ENCODE assay signal across 29 cellular contexts in genomic region chr1:199791495-199791894, GRCh38.
"Had no signal": no experiment of that assay in that cellular context is flagged by ENCODE, and none has a peak within 500 bp of the region (broad histone marks: within the 10 kb centered on the region; RNA-seq: fewer than 3 reads in every experiment).

No MANE protein-coding gene starts in this region.

- H3K79me2 ChIP-seq: hepatocyte had no signal

- FAIRE-seq: endometrium, endothelial cell of umbilical vein, frontal cortex had no signal

- H3K4me2 ChIP-seq: hepatocyte had no signal

- H3K27me3 ChIP-seq: colonic mucosa, dorsolateral prefrontal cortex, esophagus muscularis mucosa, esophagus squamous epithelium, foreskin keratinocyte, gastrocnemius medialis, gastroesophageal sphincter, heart left ventricle, heart right ventricle, hepatocyte had no signal

- ATAC-seq: effector memory CD8-positive, alpha-beta T cell; esophagus mucosa; foreskin keratinocyte; gastrocnemius medialis; gastroesophageal sphincter; heart left ventricle; heart right ventricle had no signal

- H3K4me1 ChIP-seq: colonic mucosa, esophagus muscularis mucosa, esophagus squamous epithelium, gastrocnemius medialis, gastroesophageal sphincter, heart left ventricle, heart right ventricle had no signal

- H3K27me3 Mint-ChIP-seq: dendritic cell treated with granulocyte-macrophage colony-stimulating factor and Interleukin-4, amounts not matched to agents 40 ng/mL and 50 ng/mL, for 4 days had no signal

- DNase-seq: colonic mucosa; cortex of kidney; dermis blood vessel endothelial cell; dorsolateral prefrontal cortex; effector CD4-positive, alpha-beta T cell; effector CD8-positive, alpha-beta T cell; effector memory CD4-positive, alpha-beta T cell; effector memory CD8-positive, alpha-beta T cell; endodermal cell; erythroblast; esophagus squamous epithelium; foreskin fibroblast; foreskin keratinocyte; foreskin melanocyte; gastrocnemius medialis; glutamatergic neuron; head of caudate nucleus; heart left ventricle; heart right ventricle had no signal

- H3K27ac ChIP-seq: colonic mucosa, coronary artery, dorsolateral prefrontal cortex, epithelial cell of prostate, esophagus muscularis mucosa, esophagus squamous epithelium, foreskin keratinocyte, gastrocnemius medialis, gastroesophageal sphincter, heart left ventricle, heart right ventricle, hepatocyte had no signal

- H2AFZ ChIP-seq: hepatocyte had no signal

- H3K4me3 ChIP-seq: colonic mucosa, coronary artery, dorsolateral prefrontal cortex, esophagus muscularis mucosa, esophagus squamous epithelium, gastrocnemius medialis, gastroesophageal sphincter, heart left ventricle, heart right ventricle, hepatocyte had no signal

- H3K36me3 ChIP-seq: colonic mucosa, esophagus muscularis mucosa, esophagus squamous epithelium, gastrocnemius medialis, gastroesophageal sphincter, heart left ventricle, heart right ventricle had no signal

- H3K9me3 Mint-ChIP-seq: dendritic cell treated with granulocyte-macrophage colony-stimulating factor and Interleukin-4, amounts not matched to agents 40 ng/mL and 50 ng/mL, for 4 days; effector memory CD8-positive, alpha-beta T cell; endodermal cell had no signal

- H3K27ac Mint-ChIP-seq: dendritic cell treated with granulocyte-macrophage colony-stimulating factor and Interleukin-4, amounts not matched to agents 40 ng/mL and 50 ng/mL, for 4 days; effector memory CD8-positive, alpha-beta T cell; endodermal cell had no signal

- H3K9me3 ChIP-seq: colonic mucosa, esophagus muscularis mucosa, esophagus squamous epithelium, gastrocnemius medialis, gastroesophageal sphincter had no signal

- H3K4me3 Mint-ChIP-seq: dendritic cell treated with granulocyte-macrophage colony-stimulating factor and Interleukin-4, amounts not matched to agents 40 ng/mL and 50 ng/mL, for 4 days; effector memory CD8-positive, alpha-beta T cell; endodermal cell had no signal
